Comparison of ENCODE assay signal across 1 cellular context in genomic region chr13:33205804-33206221, GRCh38.
TF ChIP-seq lines count a peak whose summit lies in the region.

No MANE protein-coding gene starts in this region.

TF ChIP-seq in GM12878, 131 proteins besides CTCF, POLR2A, EP300 and RAD21 (continued from another document and continues in another):
- TF ChIP-seq, protein P1, sequence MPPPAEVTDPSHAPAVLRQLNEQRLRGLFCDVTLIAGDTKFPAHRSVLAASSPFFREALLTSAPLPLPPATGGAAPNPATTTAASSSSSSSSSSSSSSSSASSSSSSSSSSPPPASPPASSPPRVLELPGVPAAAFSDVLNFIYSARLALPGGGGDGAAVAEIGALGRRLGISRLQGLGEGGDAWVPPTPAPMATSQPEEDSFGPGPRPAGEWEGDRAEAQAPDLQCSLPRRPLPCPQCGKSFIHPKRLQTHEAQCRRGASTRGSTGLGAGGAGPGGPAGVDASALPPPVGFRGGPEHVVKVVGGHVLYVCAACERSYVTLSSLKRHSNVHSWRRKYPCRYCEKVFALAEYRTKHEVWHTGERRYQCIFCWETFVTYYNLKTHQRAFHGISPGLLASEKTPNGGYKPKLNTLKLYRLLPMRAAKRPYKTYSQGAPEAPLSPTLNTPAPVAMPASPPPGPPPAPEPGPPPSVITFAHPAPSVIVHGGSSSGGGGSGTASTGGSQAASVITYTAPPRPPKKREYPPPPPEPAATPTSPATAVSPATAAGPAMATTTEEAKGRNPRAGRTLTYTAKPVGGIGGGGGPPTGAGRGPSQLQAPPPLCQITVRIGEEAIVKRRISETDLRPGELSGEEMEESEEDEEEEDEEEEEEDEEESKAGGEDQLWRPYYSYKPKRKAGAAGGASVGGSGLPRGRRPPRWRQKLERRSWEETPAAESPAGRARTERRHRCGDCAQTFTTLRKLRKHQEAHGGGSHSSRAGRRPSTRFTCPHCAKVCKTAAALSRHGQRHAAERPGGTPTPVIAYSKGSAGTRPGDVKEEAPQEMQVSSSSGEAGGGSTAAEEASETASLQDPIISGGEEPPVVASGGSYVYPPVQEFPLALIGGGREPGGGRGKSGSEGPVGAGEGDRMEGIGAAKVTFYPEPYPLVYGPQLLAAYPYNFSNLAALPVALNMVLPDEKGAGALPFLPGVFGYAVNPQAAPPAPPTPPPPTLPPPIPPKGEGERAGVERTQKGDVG (CRISPR knock-in tag; IDR thresholded peaks at IDR 0.05), result no peak
- TF ChIP-seq STAT3 (IDR thresholded peaks at IDR 0.05; ENCODE audit: low read depth, low read length) (no peak), TAF1 (IDR thresholded peaks at IDR 0.05; ENCODE audit: borderline replicate concordance, low read depth, low read length) (peak; percentile 75), RFX5 (IDR thresholded peaks at IDR 0.05; ENCODE audit: low read depth, low read length) (no peak), POLR2AphosphoS5 (IDR thresholded peaks at IDR 0.05; ENCODE audit: low read length) (peak; percentile 88), ETV6 (conservative IDR thresholded peaks at IDR 0.05 in 1 of 2, IDR thresholded peaks at IDR 0.05 in 1 of 2; ENCODE audit: borderline replicate concordance in 1 of 2, low read depth in 1 of 2) (no peak), BACH1 (IDR thresholded peaks at IDR 0.05; ENCODE audit: borderline replicate concordance) (no peak), PBX3 (IDR thresholded peaks at IDR 0.05; ENCODE audit: insufficient replicate concordance, low read depth, low read length) (no peak), PKNOX1 (IDR thresholded peaks at IDR 0.05) (peak; percentile 8; the same call in 1 of the 2 replicates), CEBPB (IDR thresholded peaks at IDR 0.05; ENCODE audit: borderline replicate concordance in 1 of 2, low read depth in 2 of 2, low read length in 2 of 2) (no peak), IKZF1 (conservative IDR thresholded peaks at IDR 0.05) (0 out of 2 replicates have a peak, but pooled peaks have one; percentile 15), PAX5 (IDR thresholded peaks at IDR 0.05; ENCODE audit: borderline replicate concordance, low read depth, low read length) (no peak), SREBF1 (IDR thresholded peaks at IDR 0.05; ENCODE audit: low read length) (no peak), RAD51 (IDR thresholded peaks at IDR 0.05) (no peak), RB1 (IDR thresholded peaks at IDR 0.05; ENCODE audit: borderline replicate concordance) (no peak), TARDBP (IDR thresholded peaks at IDR 0.05; ENCODE audit: borderline replicate concordance) (no peak), MXI1 (IDR thresholded peaks at IDR 0.05; ENCODE audit: low read depth, low read length) (0 out of 2 replicates have a peak, but pooled peaks have one; percentile 36), ZNF384 (IDR thresholded peaks at IDR 0.05; ENCODE audit: borderline replicate concordance, low read depth, low read length) (peak; percentile 72), HDAC2 (IDR thresholded peaks at IDR 0.05) (no peak), ZNF217 (IDR thresholded peaks at IDR 0.05) (no peak), SMAD5 (IDR thresholded peaks at IDR 0.05; ENCODE audit: low read depth) (peak; percentile 36; the same call in 1 of the 2 replicates), WRNIP1 (IDR thresholded peaks at IDR 0.05; ENCODE audit: borderline replicate concordance, low read depth, low read length) (no peak), ZBTB11 (CRISPR knock-in tag; IDR thresholded peaks at IDR 0.05) (no peak), NFYA (IDR thresholded peaks at IDR 0.05; ENCODE audit: borderline replicate concordance, low read depth, low read length) (no peak), JUND (IDR thresholded peaks at IDR 0.05; ENCODE audit: low read depth, low read length) (no peak), SIX5 (IDR thresholded peaks at IDR 0.05; ENCODE audit: low read depth, low read length, severe bottlenecking) (no peak), ESRRA (IDR thresholded peaks at IDR 0.05; ENCODE audit: low read length) (no peak), BCL3 (IDR thresholded peaks at IDR 0.05; ENCODE audit: borderline replicate concordance, insufficient read depth, low read depth, low read length, poor library complexity, severe bottlenecking) (no peak), HDAC6 (IDR thresholded peaks at IDR 0.05; ENCODE audit: unreplicated experiment) (no peak), FOXM1 (IDR thresholded peaks at IDR 0.05; ENCODE audit: low read depth, low read length) (no peak), FOXK2 (IDR thresholded peaks at IDR 0.05) (no peak), MYC (IDR thresholded peaks at IDR 0.05; ENCODE audit: insufficient read depth, insufficient read length, insufficient replicate concordance, low read length, severe bottlenecking) (no peak), SMAD1 (IDR thresholded peaks at IDR 0.05; ENCODE audit: low read depth, partially characterized antibody) (peak; percentile 84), EGR1 (IDR thresholded peaks at IDR 0.05; ENCODE audit: borderline replicate concordance in 1 of 2, low read depth in 2 of 2, low read length in 2 of 2) (no peak), DPF2 (IDR thresholded peaks at IDR 0.05) (no peak), CHD2 (IDR thresholded peaks at IDR 0.05; ENCODE audit: borderline replicate concordance, low read depth, low read length) (no peak), ZZZ3 (IDR thresholded peaks at IDR 0.05; ENCODE audit: control insufficient read depth, insufficient read length, low read depth) (no peak), PAX8 (IDR thresholded peaks at IDR 0.05) (no peak), IRF4 (IDR thresholded peaks at IDR 0.05; ENCODE audit: low read depth, low read length) (no peak), NR2F1 (conservative IDR thresholded peaks at IDR 0.05) (no peak)
- TF ChIP-seq, protein P2, sequence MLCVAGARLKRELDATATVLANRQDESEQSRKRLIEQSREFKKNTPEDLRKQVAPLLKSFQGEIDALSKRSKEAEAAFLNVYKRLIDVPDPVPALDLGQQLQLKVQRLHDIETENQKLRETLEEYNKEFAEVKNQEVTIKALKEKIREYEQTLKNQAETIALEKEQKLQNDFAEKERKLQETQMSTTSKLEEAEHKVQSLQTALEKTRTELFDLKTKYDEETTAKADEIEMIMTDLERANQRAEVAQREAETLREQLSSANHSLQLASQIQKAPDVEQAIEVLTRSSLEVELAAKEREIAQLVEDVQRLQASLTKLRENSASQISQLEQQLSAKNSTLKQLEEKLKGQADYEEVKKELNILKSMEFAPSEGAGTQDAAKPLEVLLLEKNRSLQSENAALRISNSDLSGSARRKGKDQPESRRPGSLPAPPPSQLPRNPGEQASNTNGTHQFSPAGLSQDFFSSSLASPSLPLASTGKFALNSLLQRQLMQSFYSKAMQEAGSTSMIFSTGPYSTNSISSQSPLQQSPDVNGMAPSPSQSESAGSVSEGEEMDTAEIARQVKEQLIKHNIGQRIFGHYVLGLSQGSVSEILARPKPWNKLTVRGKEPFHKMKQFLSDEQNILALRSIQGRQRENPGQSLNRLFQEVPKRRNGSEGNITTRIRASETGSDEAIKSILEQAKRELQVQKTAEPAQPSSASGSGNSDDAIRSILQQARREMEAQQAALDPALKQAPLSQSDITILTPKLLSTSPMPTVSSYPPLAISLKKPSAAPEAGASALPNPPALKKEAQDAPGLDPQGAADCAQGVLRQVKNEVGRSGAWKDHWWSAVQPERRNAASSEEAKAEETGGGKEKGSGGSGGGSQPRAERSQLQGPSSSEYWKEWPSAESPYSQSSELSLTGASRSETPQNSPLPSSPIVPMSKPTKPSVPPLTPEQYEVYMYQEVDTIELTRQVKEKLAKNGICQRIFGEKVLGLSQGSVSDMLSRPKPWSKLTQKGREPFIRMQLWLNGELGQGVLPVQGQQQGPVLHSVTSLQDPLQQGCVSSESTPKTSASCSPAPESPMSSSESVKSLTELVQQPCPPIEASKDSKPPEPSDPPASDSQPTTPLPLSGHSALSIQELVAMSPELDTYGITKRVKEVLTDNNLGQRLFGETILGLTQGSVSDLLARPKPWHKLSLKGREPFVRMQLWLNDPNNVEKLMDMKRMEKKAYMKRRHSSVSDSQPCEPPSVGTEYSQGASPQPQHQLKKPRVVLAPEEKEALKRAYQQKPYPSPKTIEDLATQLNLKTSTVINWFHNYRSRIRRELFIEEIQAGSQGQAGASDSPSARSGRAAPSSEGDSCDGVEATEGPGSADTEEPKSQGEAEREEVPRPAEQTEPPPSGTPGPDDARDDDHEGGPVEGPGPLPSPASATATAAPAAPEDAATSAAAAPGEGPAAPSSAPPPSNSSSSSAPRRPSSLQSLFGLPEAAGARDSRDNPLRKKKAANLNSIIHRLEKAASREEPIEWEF (IDR thresholded peaks at IDR 0.05; ENCODE audit: insufficient replicate concordance, low read depth, low read length), result peak; percentile 67
- TF ChIP-seq, protein P3, sequence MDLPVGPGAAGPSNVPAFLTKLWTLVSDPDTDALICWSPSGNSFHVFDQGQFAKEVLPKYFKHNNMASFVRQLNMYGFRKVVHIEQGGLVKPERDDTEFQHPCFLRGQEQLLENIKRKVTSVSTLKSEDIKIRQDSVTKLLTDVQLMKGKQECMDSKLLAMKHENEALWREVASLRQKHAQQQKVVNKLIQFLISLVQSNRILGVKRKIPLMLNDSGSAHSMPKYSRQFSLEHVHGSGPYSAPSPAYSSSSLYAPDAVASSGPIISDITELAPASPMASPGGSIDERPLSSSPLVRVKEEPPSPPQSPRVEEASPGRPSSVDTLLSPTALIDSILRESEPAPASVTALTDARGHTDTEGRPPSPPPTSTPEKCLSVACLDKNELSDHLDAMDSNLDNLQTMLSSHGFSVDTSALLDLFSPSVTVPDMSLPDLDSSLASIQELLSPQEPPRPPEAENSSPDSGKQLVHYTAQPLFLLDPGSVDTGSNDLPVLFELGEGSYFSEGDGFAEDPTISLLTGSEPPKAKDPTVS (IDR thresholded peaks at IDR 0.05; ENCODE audit: low read depth, low read length), result no peak
- TF ChIP-seq, protein P4, sequence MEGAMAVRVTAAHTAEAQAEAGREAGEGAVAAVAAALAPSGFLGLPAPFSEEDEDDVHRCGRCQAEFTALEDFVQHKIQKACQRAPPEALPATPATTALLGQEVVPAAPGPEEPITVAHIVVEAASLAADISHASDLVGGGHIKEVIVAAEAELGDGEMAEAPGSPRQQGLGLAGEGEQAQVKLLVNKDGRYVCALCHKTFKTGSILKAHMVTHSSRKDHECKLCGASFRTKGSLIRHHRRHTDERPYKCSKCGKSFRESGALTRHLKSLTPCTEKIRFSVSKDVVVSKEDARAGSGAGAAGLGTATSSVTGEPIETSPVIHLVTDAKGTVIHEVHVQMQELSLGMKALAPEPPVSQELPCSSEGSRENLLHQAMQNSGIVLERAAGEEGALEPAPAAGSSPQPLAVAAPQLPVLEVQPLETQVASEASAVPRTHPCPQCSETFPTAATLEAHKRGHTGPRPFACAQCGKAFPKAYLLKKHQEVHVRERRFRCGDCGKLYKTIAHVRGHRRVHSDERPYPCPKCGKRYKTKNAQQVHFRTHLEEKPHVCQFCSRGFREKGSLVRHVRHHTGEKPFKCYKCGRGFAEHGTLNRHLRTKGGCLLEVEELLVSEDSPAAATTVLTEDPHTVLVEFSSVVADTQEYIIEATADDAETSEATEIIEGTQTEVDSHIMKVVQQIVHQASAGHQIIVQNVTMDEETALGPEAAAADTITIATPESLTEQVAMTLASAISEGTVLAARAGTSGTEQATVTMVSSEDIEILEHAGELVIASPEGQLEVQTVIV (IDR thresholded peaks at IDR 0.05; ENCODE audit: borderline replicate concordance, partially characterized antibody), result no peak
